ENCODE assay signal across 10 cellular contexts in the genomic region with DNA sequence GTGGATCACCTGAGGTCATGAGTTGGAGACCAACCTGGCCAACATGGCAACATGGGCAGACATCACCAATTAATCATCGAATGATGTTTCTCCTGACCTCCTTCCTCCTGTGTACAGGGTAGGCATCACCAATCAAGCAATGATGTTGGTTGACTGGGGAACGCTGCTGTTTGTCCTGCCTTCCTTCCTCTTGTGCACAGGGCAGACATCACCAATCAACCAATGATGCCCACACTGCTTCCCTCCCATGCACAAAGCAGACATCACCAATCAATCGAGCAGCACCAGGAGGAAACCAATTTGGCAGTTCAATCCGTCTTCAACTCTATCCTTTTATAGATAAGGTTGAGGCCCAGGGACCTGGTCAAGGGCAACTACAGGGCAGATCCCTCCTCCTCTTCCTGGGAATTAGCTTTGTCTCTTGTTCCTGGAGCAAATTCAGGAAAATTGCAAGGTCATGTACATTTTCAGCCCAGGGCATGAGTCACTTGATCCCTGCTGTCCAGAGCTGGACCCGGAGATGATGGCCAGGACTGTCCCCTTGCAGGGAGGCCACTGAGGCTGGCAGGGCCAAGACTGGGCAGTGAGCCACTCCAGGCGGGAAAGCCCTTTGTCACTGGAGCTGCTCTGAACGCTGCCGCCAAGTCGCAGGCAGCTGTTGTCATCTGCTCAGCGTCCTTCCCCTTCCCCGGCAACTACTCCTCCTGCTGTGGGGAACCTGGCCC. TPM values are rescaled to one million over a fixed set of nuclear protein-coding genes. Genes with fewer than 3 reads are reported as not detected.
A peak's percentile ranks its signal among the peaks of the same experiment; 100 is the strongest.
DNase-seq lines count a peak whose midpoint lies in the region; ATAC-seq, FAIRE-seq and TF ChIP-seq lines count a peak whose summit lies in the region.
"Had no signal": no experiment of that assay in that cellular context is flagged by ENCODE, and none has a peak within 500 bp of the region (broad histone marks: within the 10 kb centered on the region; RNA-seq: fewer than 3 reads in every experiment).

No MANE protein-coding gene starts in this region.

- no peaks in the 10 kb centered on the region for H3K27me3 ChIP-seq in CD8-positive, alpha-beta T cell (ENCODE audit: insufficient read depth, low read length)
- H3K27me3 ChIP-seq: heart left ventricle had no signal

- H3K36me3 Mint-ChIP-seq in CD8-positive, alpha-beta T cell, result no peaks in the 10 kb centered on the region
- H3K36me3 Mint-ChIP-seq in activated CD8-positive, alpha-beta T cell treated with anti-CD3 and anti-CD28 coated beads for 36 hours (ENCODE audit: low read depth), result peaks cover 7% of the 10 kb centered on the region
- H3K36me3 Mint-ChIP-seq in memory B cell, result peaks cover 8% of the 10 kb centered on the region

- peak overlapping the region; percentile 5 for H3K27ac Mint-ChIP-seq in CD8-positive, alpha-beta T cell
- H3K27ac Mint-ChIP-seq in activated CD8-positive, alpha-beta T cell treated with anti-CD3 and anti-CD28 coated beads for 36 hours, result no peak overlapping the region
- H3K27ac Mint-ChIP-seq in memory B cell, result peak overlapping the region; percentile 65

- peaks cover 21% of the 10 kb centered on the region for H3K4me1 Mint-ChIP-seq in CD8-positive, alpha-beta T cell (ENCODE audit: low read depth)
- peaks cover 11% of the 10 kb centered on the region for H3K4me1 Mint-ChIP-seq in activated CD8-positive, alpha-beta T cell treated with anti-CD3 and anti-CD28 coated beads for 36 hours (ENCODE audit: low read depth)
- peaks cover 39% of the 10 kb centered on the region for H3K4me1 Mint-ChIP-seq in memory B cell

- no peak for TF ChIP-seq CTCF in CD8-positive, alpha-beta T cell (IDR thresholded peaks at IDR 0.05)
- no peak for TF ChIP-seq CTCF in activated CD8-positive, alpha-beta T cell treated with anti-CD3 and anti-CD28 coated beads for 36 hours (IDR thresholded peaks at IDR 0.05)

- no peak for FAIRE-seq in GM19239 (lab: Jason Lieb, UNC)

- no peaks in the 10 kb centered on the region for H3K27me3 Mint-ChIP-seq in CD8-positive, alpha-beta T cell (ENCODE audit: low read depth)
- no peaks in the 10 kb centered on the region for H3K27me3 Mint-ChIP-seq in activated CD8-positive, alpha-beta T cell treated with anti-CD3 and anti-CD28 coated beads for 36 hours
- H3K27me3 Mint-ChIP-seq in memory B cell, result no peaks in the 10 kb centered on the region

- H3K4me1 ChIP-seq in CD8-positive, alpha-beta T cell (ENCODE audit: insufficient read depth, low read length), result peaks cover 10% of the 10 kb centered on the region

- DNase-seq in CD8-positive, alpha-beta T cell, result no peak
- DNase-seq in activated CD8-positive, alpha-beta T cell treated with anti-CD3 and anti-CD28 coated beads for 36 hours, result peak; percentile 32
- no peak for DNase-seq in memory B cell (ENCODE audit: low spot score in 2 of 2)
- DNase-seq in cerebellum (ENCODE audit: low spot score), result no peak
- DNase-seq in ecto neural progenitor cell (ENCODE audit: low spot score), result no peak
- DNase-seq in GM19239 (ENCODE audit: insufficient read length, low spot score), result no peak
- DNase-seq: stimulated activated CD4-positive, alpha-beta T cell treated with anti-CD3 and anti-CD28 coated beads, Interleukin-4, amount 100 ng/mL, for 4 hours had no signal

- no peak overlapping the region for H3K27ac ChIP-seq in CD8-positive, alpha-beta T cell (ENCODE audit: low read depth, low read length)

- ATAC-seq in CD8-positive, alpha-beta T cell, result no peak
- ATAC-seq in activated CD8-positive, alpha-beta T cell treated with anti-CD3 and anti-CD28 coated beads for 36 hours, result peak; percentile 35
- ATAC-seq in memory B cell (ENCODE audit: low read depth), result no peak
- no peak for ATAC-seq in GM19035 (IDR thresholded peaks at IDR 0.05; ENCODE audit: unreplicated experiment)

- H3K9me3 Mint-ChIP-seq in CD8-positive, alpha-beta T cell, result no peaks in the 10 kb centered on the region
- H3K9me3 Mint-ChIP-seq in activated CD8-positive, alpha-beta T cell treated with anti-CD3 and anti-CD28 coated beads for 36 hours, result peaks cover 12% of the 10 kb centered on the region
- H3K9me3 Mint-ChIP-seq in memory B cell, result peaks cover 2% of the 10 kb centered on the region

- intact Hi-C loops in CD8-positive, alpha-beta T cell (cut with DNase I, micrococcal nuclease), result no loop called here
- intact Hi-C loops in activated CD8-positive, alpha-beta T cell treated with anti-CD3 and anti-CD28 coated beads for 36 hours (cut with micrococcal nuclease), result no loop called here

- no peak for TF ChIP-seq RAD21 in Ishikawa (IDR thresholded peaks at IDR 0.05; ENCODE audit: low read depth)

- H3K4me3 Mint-ChIP-seq in CD8-positive, alpha-beta T cell, result no peak overlapping the region
- no peak overlapping the region for H3K4me3 Mint-ChIP-seq in activated CD8-positive, alpha-beta T cell treated with anti-CD3 and anti-CD28 coated beads for 36 hours
- H3K4me3 Mint-ChIP-seq in memory B cell, result no peak overlapping the region

- H3K4me3 ChIP-seq in CD8-positive, alpha-beta T cell (ENCODE audit: low read depth, low read length), result no peak overlapping the region
- H3K4me3 ChIP-seq: heart left ventricle had no signal

- TF ChIP-seq EP300 in Ishikawa (IDR thresholded peaks at IDR 0.05; ENCODE audit: borderline replicate concordance), result no peak

- CTCF ChIA-PET in CD8-positive, alpha-beta T cell (lab: Charles Lee), result interaction anchor here (2.3 kb wide), 1 partner anchor 10 kb away, joined by 8 read pairs; no protein-coding TSS in a partner anchor
- CTCF ChIA-PET in activated CD8-positive, alpha-beta T cell treated with anti-CD3 and anti-CD28 coated beads for 36 hours (lab: Charles Lee), result no interaction called here

- no peaks in the 10 kb centered on the region for H3K36me3 ChIP-seq in CD8-positive, alpha-beta T cell (ENCODE audit: insufficient read depth, low read length)
- H3K36me3 ChIP-seq: heart left ventricle had no signal

- no peaks in the 10 kb centered on the region for H3K9me3 ChIP-seq in CD8-positive, alpha-beta T cell (ENCODE audit: low read length)

- POLR2A ChIA-PET in CD8-positive, alpha-beta T cell (lab: Charles Lee), result no interaction called here
- POLR2A ChIA-PET in activated CD8-positive, alpha-beta T cell treated with anti-CD3 and anti-CD28 coated beads for 36 hours (lab: Charles Lee), result no interaction called here

TF ChIP-seq in Ishikawa, 13 proteins besides CTCF, POLR2A, EP300 and RAD21:
- peak; percentile 65; the same call in 1 of the 2 replicates for TF ChIP-seq YY1 (IDR thresholded peaks at IDR 0.05; ENCODE audit: low read depth)
- TF ChIP-seq, protein P1, sequence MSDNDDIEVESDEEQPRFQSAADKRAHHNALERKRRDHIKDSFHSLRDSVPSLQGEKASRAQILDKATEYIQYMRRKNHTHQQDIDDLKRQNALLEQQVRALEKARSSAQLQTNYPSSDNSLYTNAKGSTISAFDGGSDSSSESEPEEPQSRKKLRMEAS (IDR thresholded peaks at IDR 0.05), result 0 out of 2 replicates have a peak, but pooled peaks have one; percentile 53
- TF ChIP-seq CREB1 (IDR thresholded peaks at IDR 0.05; ENCODE audit: low read depth), result no peak

RNA-seq across cellular contexts. Expression of a gene that starts 5.3 kb away (rescaled TPM):
- 100 to 1,000 TPM; 140 to 141 TPM for total RNA-seq in CD8-positive, alpha-beta T cell
- total RNA-seq in activated CD8-positive, alpha-beta T cell treated with anti-CD3 and anti-CD28 coated beads for 36 hours, result 10 to 100 TPM; 51.9 to 57.5 TPM
- 40.3 TPM for total RNA-seq in cerebellum

RNA-seq across cellular contexts. Expression of a gene that starts 30.4 kb away (rescaled TPM):
- 1 to 10 TPM; 6.4 to 7.3 TPM for total RNA-seq in CD8-positive, alpha-beta T cell
- 1 to 10 TPM; 5.3 to 6.7 TPM for total RNA-seq in activated CD8-positive, alpha-beta T cell treated with anti-CD3 and anti-CD28 coated beads for 36 hours
- total RNA-seq in cerebellum, result 4.0 TPM

RNA-seq across cellular contexts. Expression of a gene that starts 30.4 kb away (rescaled TPM):
- 10 to 100 TPM; 18.5 to 19.2 TPM for total RNA-seq in CD8-positive, alpha-beta T cell
- 10 to 100 TPM; 23.1 to 25.1 TPM for total RNA-seq in activated CD8-positive, alpha-beta T cell treated with anti-CD3 and anti-CD28 coated beads for 36 hours
- 19.6 TPM for total RNA-seq in cerebellum

RNA-seq across cellular contexts. Expression of a gene that starts 50.4 kb away (rescaled TPM):
- 100 to 1,000 TPM; 204 TPM for total RNA-seq in CD8-positive, alpha-beta T cell
- total RNA-seq in activated CD8-positive, alpha-beta T cell treated with anti-CD3 and anti-CD28 coated beads for 36 hours, result 100 to 1,000 TPM; 112 to 113 TPM
- 37.5 TPM for total RNA-seq in cerebellum
